8 cellular contexts compared by ENCODE assay signal in the genomic region with DNA sequence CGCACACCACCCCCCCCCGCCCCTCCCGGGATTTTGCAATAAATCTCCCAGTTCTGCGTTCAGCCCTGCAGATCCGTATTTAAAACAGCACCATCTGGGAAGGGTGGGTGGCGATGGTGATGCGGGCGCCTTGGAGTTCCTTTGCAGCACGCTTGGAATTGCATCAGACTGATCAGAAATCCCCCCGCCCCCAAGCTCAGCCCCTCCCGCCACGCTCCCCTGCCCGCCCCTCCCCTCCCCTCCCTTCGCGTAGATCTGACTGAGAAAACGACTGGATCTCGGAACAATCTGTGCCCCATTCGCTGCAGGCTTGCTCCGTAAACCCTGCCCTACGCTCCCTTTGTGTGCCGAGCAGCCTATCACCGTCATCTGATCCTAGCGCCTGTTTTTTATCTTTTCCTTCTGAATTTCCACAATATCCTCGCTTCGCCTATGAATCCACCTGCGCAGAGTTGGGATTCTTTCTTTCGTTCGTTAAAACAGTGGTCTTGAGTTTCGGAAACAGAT. TPM values are rescaled to one million over a fixed set of nuclear protein-coding genes. Genes with fewer than 3 reads are reported as not detected.
A peak's percentile ranks its signal among the peaks of the same experiment; 100 is the strongest.
DNase-seq lines count a peak whose midpoint lies in the region; ATAC-seq and TF ChIP-seq lines count a peak whose summit lies in the region.

No MANE protein-coding gene starts in this region.

- H3K36me3 Mint-ChIP-seq in activated T-cell treated with anti-CD3 and anti-CD28 coated beads, Interleukin-2, amount 50 U/mL, for 72 hours (ENCODE audit: insufficient read depth in 2 of 2) = peaks cover 3 to 14% of the 10 kb centered on the region in 2 donors

- peak overlapping the region; percentile 55 for H3K4me2 ChIP-seq in parathyroid adenoma (ENCODE audit: low read length)

- peak overlapping the region; percentile 66 for H2AFZ ChIP-seq in parathyroid adenoma

- H3K27me3 ChIP-seq in RWPE2 (ENCODE audit: insufficient read depth, poor library complexity, severe bottlenecking) = peaks cover 35% of the 10 kb centered on the region
- H3K27me3 ChIP-seq in parathyroid adenoma (ENCODE audit: control insufficient read depth, insufficient read depth, low read length) = no peaks in the 10 kb centered on the region

- H3K9me3 Mint-ChIP-seq in activated T-cell treated with anti-CD3 and anti-CD28 coated beads, Interleukin-2, amount 50 U/mL, for 72 hours = peaks cover 3 to 13% of the 10 kb centered on the region in 2 donors

- peaks cover 49% of the 10 kb centered on the region for H3K27me3 Mint-ChIP-seq in activated T-cell treated with anti-CD3 and anti-CD28 coated beads, Interleukin-2, amount 50 U/mL, for 72 hours (ENCODE audit: low read depth)

- ATAC-seq in activated T-cell treated with anti-CD3 and anti-CD28 coated beads, Interleukin-2, amount 50 U/mL, for 72 hours (replicated peaks in 1 of 2) = no peak
- peak; percentile 79 for ATAC-seq in RWPE2 (ENCODE audit: low read depth)
- no peak for ATAC-seq in HG02938 (IDR thresholded peaks at IDR 0.05; ENCODE audit: unreplicated experiment)

- no peaks in the 10 kb centered on the region for H3K79me2 ChIP-seq in parathyroid adenoma

- H3K27ac Mint-ChIP-seq in activated T-cell treated with anti-CD3 and anti-CD28 coated beads, Interleukin-2, amount 50 U/mL, for 72 hours = no peak overlapping the region

- H3K4me3 ChIP-seq in RWPE2 (ENCODE audit: severe bottlenecking) (peak overlapping the region; percentile 40), fibroblast of pulmonary artery (replicated peaks; ENCODE audit: low read depth, low read length) (peak overlapping the region; percentile 71), parathyroid adenoma (ENCODE audit: low read depth, low read length) (peak overlapping the region; percentile 11)

- DNase-seq in activated T-cell treated with anti-CD3 and anti-CD28 coated beads, Interleukin-2, amount 50 U/mL, for 72 hours = no peak
- no peak for DNase-seq in activated T-cell treated with anti-CD3 and anti-CD28 coated beads, Interleukin-2, amount 50 U/mL, for 48 hours
- DNase-seq in RWPE2 (ENCODE audit: low spot score) (peak; percentile 70), fibroblast of pulmonary artery (ENCODE audit: low read depth) (peak; percentile 86), mucosa of gallbladder (ENCODE audit: low spot score) (no peak), inferior parietal cortex (ENCODE audit: extremely low spot score) (no peak)

- H3K9me3 ChIP-seq in RWPE2 (ENCODE audit: severe bottlenecking) (no peaks in the 10 kb centered on the region), parathyroid adenoma (ENCODE audit: control insufficient read depth, low read length) (no peaks in the 10 kb centered on the region)

- H3K4me1 Mint-ChIP-seq in activated T-cell treated with anti-CD3 and anti-CD28 coated beads, Interleukin-2, amount 50 U/mL, for 72 hours (ENCODE audit: low read depth) = peaks cover 9% of the 10 kb centered on the region

- no peak overlapping the region for H3K9ac ChIP-seq in parathyroid adenoma

- TF ChIP-seq CTCF in RWPE2 (IDR thresholded peaks at IDR 0.05; ENCODE audit: poor library complexity, severe bottlenecking) (no peak), fibroblast of pulmonary artery (IDR thresholded peaks at IDR 0.05; ENCODE audit: low read length, missing control alignments) (no peak), parathyroid adenoma (IDR thresholded peaks at IDR 0.05) (no peak)

- H3K4me3 Mint-ChIP-seq in activated T-cell treated with anti-CD3 and anti-CD28 coated beads, Interleukin-2, amount 50 U/mL, for 72 hours = peak overlapping the region; percentile 5 to 56

- H3K36me3 ChIP-seq in RWPE2 (ENCODE audit: low read depth) (no peaks in the 10 kb centered on the region), parathyroid adenoma (ENCODE audit: control insufficient read depth, insufficient read depth, low read length) (no peaks in the 10 kb centered on the region)

- H3K27ac ChIP-seq in RWPE2 (ENCODE audit: poor library complexity, severe bottlenecking) (peak overlapping the region; percentile 3), parathyroid adenoma (no peak overlapping the region)

- H3K4me1 ChIP-seq in RWPE2 (ENCODE audit: insufficient read depth, poor library complexity, severe bottlenecking) (no peaks in the 10 kb centered on the region), parathyroid adenoma (no peaks in the 10 kb centered on the region)

RNA-seq across cellular contexts. Expression of a gene that starts 18.1 kb away (rescaled TPM):
- total RNA-seq in activated T-cell treated with anti-CD3 and anti-CD28 coated beads, Interleukin-2, amount 50 U/mL, for 72 hours = not detected
- total RNA-seq in mucosa of gallbladder = 6.8 TPM

Comparison
In these comparisons a context has a peak if more than half of its experiments do, and no peak if none do; other contexts are left out.
1. DNase-seq: peak in RWPE2 (single experiment) and fibroblast of pulmonary artery (single experiment); none in activated T-cell treated with anti-CD3 and anti-CD28 coated beads, Interleukin-2, amount 50 U/mL, for 72 hours (0 of 2), activated T-cell treated with anti-CD3 and anti-CD28 coated beads, Interleukin-2, amount 50 U/mL, for 48 hours (0 of 2), mucosa of gallbladder (single experiment) and inferior parietal cortex (single experiment).
2. H3K4me3 ChIP-seq: peak in every context shown above with its lines; median percentile 71 in fibroblast of pulmonary artery; 40 in RWPE2; 11 in parathyroid adenoma.